10 cellular contexts compared by ENCODE assay signal in the genomic region with DNA sequence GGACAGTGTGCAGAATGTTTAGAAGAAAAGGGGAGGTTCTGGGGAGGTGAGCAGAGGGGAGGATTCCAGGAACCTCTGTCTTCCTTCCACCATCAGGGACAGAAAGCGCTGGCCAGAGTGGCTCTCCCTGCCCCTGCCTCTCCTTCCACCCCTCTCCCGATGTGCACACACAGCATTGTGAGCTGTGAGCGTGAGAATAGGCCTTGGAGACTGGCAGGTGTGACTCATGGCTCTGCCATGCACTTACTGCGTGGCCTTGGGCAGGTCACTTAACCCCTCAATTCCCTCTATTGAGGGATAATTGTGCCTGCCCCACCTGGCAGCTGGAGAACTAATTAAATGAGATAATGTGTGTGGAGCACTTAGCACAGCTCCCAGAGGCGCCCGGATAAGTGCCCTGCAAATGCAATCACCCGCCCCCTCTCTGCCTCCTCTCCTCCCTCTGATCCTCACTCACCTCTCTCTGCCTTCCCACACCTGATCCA.
DNase-seq lines count a peak whose midpoint lies in the region; ATAC-seq, FAIRE-seq and TF ChIP-seq lines count a peak whose summit lies in the region.
"Had no signal": no experiment of that assay in that cellular context is flagged by ENCODE, and none has a peak within 500 bp of the region (broad histone marks: within the 10 kb centered on the region; RNA-seq: fewer than 3 reads in every experiment).

No MANE protein-coding gene starts in this region.

- no peak for ATAC-seq in GM19035 (IDR thresholded peaks at IDR 0.05; ENCODE audit: unreplicated experiment)

- no peak overlapping the region for H2AFZ ChIP-seq in keratinocyte (ENCODE audit: control insufficient read depth, low read length)

- H3K9me3 ChIP-seq in keratinocyte (ENCODE audit: control insufficient read depth, low read depth, low read length) (no peaks in the 10 kb centered on the region), tibial nerve (no peaks in the 10 kb centered on the region)

- H3K9ac ChIP-seq in keratinocyte (ENCODE audit: control insufficient read depth, extremely low read depth, insufficient read depth, low read length), result no peak overlapping the region

- H3K36me3 ChIP-seq in keratinocyte (ENCODE audit: control insufficient read depth in 2 of 2, extremely low read depth in 1 of 2, insufficient read depth in 2 of 2, low read length in 2 of 2), result peaks cover 0 to 5% of the 10 kb centered on the region in 2 experiments
- H3K36me3 ChIP-seq in tibial nerve, result peaks cover 0 to 8% (median 0%) of the 10 kb centered on the region in 3 donors

- no peaks in the 10 kb centered on the region for H3K79me2 ChIP-seq in keratinocyte (ENCODE audit: control insufficient read depth, insufficient read depth, low read length)

- H3K27ac ChIP-seq in keratinocyte (ENCODE audit: control insufficient read depth, insufficient read depth, low read length), result no peak overlapping the region
- H3K27ac ChIP-seq in tibial nerve, result peak overlapping the region in 3 of 4 donors; percentile 49 to 68 (median 54)
- H3K27ac ChIP-seq: 22Rv1 had no signal

- H4K20me1 ChIP-seq in keratinocyte (ENCODE audit: control insufficient read depth, extremely low read depth, insufficient read depth, low read length), result no peaks in the 10 kb centered on the region

- H3K4me1 ChIP-seq in keratinocyte (ENCODE audit: control insufficient read depth, extremely low read depth, insufficient read depth, low read length) (peaks cover 29% of the 10 kb centered on the region), tibial nerve (peaks cover 0 to 100% (median 78%) of the 10 kb centered on the region in 4 donors)

- no peak for TF ChIP-seq EP300 in tibial nerve (IDR thresholded peaks at IDR 0.05)

- no peaks in the 10 kb centered on the region for H3K9me1 ChIP-seq in keratinocyte (ENCODE audit: control insufficient read depth, extremely low read depth, insufficient read depth, low read length)

- dilution Hi-C loops in keratinocyte (cut with MboI; ENCODE audit: extremely low pct_ligation_motif_present, low sequenced_read_pairs), result no loop called here

- peak; percentile 20 for DNase-seq in DMS 273 (lab: John Stamatoyannopoulos, UW; ENCODE audit: unreplicated experiment)
- no peak for DNase-seq in DMS 273 treated with DMSO at 0.1 percent for 48 hours (lab: John Stamatoyannopoulos, UW)
- peak; percentile 91 for DNase-seq in astrocyte of the hippocampus (ENCODE audit: low read depth, low spot score)
- no peak for DNase-seq in keratinocyte (ENCODE audit: low read depth, low spot score)
- DNase-seq in tibial nerve (ENCODE audit: low spot score in 2 of 2), result no peak
- no peak for DNase-seq in stimulated activated CD4-positive, alpha-beta T cell treated with anti-CD3 and anti-CD28 coated beads, Interleukin-4, amount 100 ng/mL, for 4 hours
- no peak for DNase-seq in KG1 (lab: John Stamatoyannopoulos, UW)
- DNase-seq: NCI-H2107 had no signal

- FAIRE-seq in keratinocyte (lab: Jason Lieb, UNC), result peak; percentile 61

- H3K4me3 ChIP-seq in keratinocyte (ENCODE audit: control insufficient read depth in 2 of 3, extremely low read depth in 1 of 3, insufficient read depth in 2 of 3, low read depth in 1 of 3, low read length in 3 of 3), result no peak overlapping the region
- H3K4me3 ChIP-seq in tibial nerve, result no peak overlapping the region

- 52 to 67% methylated on average over 7 of the region's 7 CpGs for WGBS in tibial nerve, 2 donors

- TF ChIP-seq POLR2A in tibial nerve (IDR thresholded peaks at IDR 0.05), result no peak

- H3K27me3 ChIP-seq in keratinocyte (ENCODE audit: control insufficient read depth, extremely low read depth, insufficient read depth, low read length), result no peaks in the 10 kb centered on the region
- no peaks in the 10 kb centered on the region for H3K27me3 ChIP-seq in tibial nerve

- H3K4me2 ChIP-seq in keratinocyte (ENCODE audit: control insufficient read depth, extremely low read depth, insufficient read depth, low read depth, low read length), result no peak overlapping the region

- TF ChIP-seq CTCF in keratinocyte (optimal IDR thresholded peaks at IDR 0.05 in 1 of 3, IDR thresholded peaks at IDR 0.05 in 1 of 3, conservative IDR thresholded peaks at IDR 0.05 in 1 of 3; ENCODE audit: extremely low read depth in 1 of 3, insufficient read depth in 2 of 3, low read length in 3 of 3), result no peak
- no peak for TF ChIP-seq CTCF in tibial nerve (IDR thresholded peaks at IDR 0.05)

Comparison
In these comparisons a context has a peak if more than half of its experiments do, and no peak if none do; other contexts are left out.
1. DNase-seq: peak in DMS 273 (single experiment) and astrocyte of the hippocampus (single experiment); none in DMS 273 treated with DMSO at 0.1 percent for 48 hours (single experiment), keratinocyte (single experiment), tibial nerve (0 of 2), stimulated activated CD4-positive, alpha-beta T cell treated with anti-CD3 and anti-CD28 coated beads, Interleukin-4, amount 100 ng/mL, for 4 hours (0 of 2) and KG1 (single experiment).